Comparison of ENCODE assay signal across 8 cellular contexts in genomic region chr19:18428837-18429674, GRCh38. TPM values are rescaled to one million over a fixed set of nuclear protein-coding genes. Genes with fewer than 3 reads are reported as not detected.
A peak's percentile ranks its signal among the peaks of the same experiment; 100 is the strongest.
DNase-seq lines count a peak whose midpoint lies in the region; ATAC-seq, FAIRE-seq and TF ChIP-seq lines count a peak whose summit lies in the region.

No MANE protein-coding gene starts in this region.

- H3K4me3 ChIP-seq in fibroblast of lung (replicated peaks in 1 of 4; ENCODE audit: control extremely low read depth in 1 of 4, insufficient read depth in 1 of 4, low read depth in 3 of 4, low read length in 4 of 4) (peak overlapping the region in 2 of 4 experiments; percentile 19 to 44), suprapubic skin (peak overlapping the region; percentile 47)

- H3K36me3 ChIP-seq in fibroblast of lung (ENCODE audit: control insufficient read depth, insufficient read depth, low read length) (peaks cover 9% of the 10 kb centered on the region), suprapubic skin (no peaks in the 10 kb centered on the region)

- peak in 1 of 2 donors; percentile 1 for TF ChIP-seq CTCF in fibroblast of lung (conservative IDR thresholded peaks at IDR 0.05 in 1 of 2, IDR thresholded peaks at IDR 0.05 in 1 of 2; ENCODE audit: low read depth in 1 of 2, low read length in 2 of 2)
- TF ChIP-seq CTCF in natural killer cell (IDR thresholded peaks at IDR 0.05), result no peak
- TF ChIP-seq CTCF in suprapubic skin (IDR thresholded peaks at IDR 0.05), result no peak

- peaks cover 34% of the 10 kb centered on the region for H3K4me1 ChIP-seq in fibroblast of lung (ENCODE audit: control insufficient read depth, extremely low read depth, insufficient read depth, low read length)
- H3K4me1 ChIP-seq in suprapubic skin, result peaks cover 60% of the 10 kb centered on the region

- H3K36me3 Mint-ChIP-seq in natural killer cell, result no peaks in the 10 kb centered on the region

- H3K27ac Mint-ChIP-seq in natural killer cell, result peak overlapping the region; percentile 81 to 97

- H3K9ac ChIP-seq in fibroblast of lung (ENCODE audit: insufficient read depth, low read length), result peak overlapping the region; percentile 80

- H3K79me2 ChIP-seq in fibroblast of lung (ENCODE audit: control insufficient read depth, insufficient read depth, low read length), result peaks cover 31% of the 10 kb centered on the region

- no peaks in the 10 kb centered on the region for H3K9me3 Mint-ChIP-seq in natural killer cell

- H3K9me3 ChIP-seq in fibroblast of lung (ENCODE audit: control insufficient read depth, insufficient read depth, low read depth, low read length) (no peaks in the 10 kb centered on the region), suprapubic skin (no peaks in the 10 kb centered on the region)

- H3K4me1 Mint-ChIP-seq in natural killer cell, result peaks cover 7 to 35% of the 10 kb centered on the region in 2 donors

- no peak for TF ChIP-seq POLR2A in suprapubic skin (IDR thresholded peaks at IDR 0.05)

- no peak overlapping the region for H2AFZ ChIP-seq in fibroblast of lung (ENCODE audit: low read length)

- peak overlapping the region; percentile 61 for H3K4me3 Mint-ChIP-seq in natural killer cell

- H4K20me1 ChIP-seq in fibroblast of lung (ENCODE audit: control insufficient read depth, extremely low read depth, insufficient read depth, low read length), result no peaks in the 10 kb centered on the region

- WGBS in suprapubic skin, result no CpG with 5 or more reads among the region's 76 CpGs

- no peaks in the 10 kb centered on the region for H3K27me3 Mint-ChIP-seq in natural killer cell (ENCODE audit: low read depth in 2 of 2)

- peak overlapping the region; percentile 59 for H3K4me2 ChIP-seq in fibroblast of lung (ENCODE audit: extremely low read depth, insufficient read depth, low read length)

- peak; percentile 74 for DNase-seq in GM18507 (ENCODE audit: extremely low spot score, insufficient read length, low read depth)
- peak; percentile 73 for DNase-seq in NCI-H748 treated with DMSO at 0.1 percent for 48 hours (lab: John Stamatoyannopoulos, UW)
- DNase-seq in activated T-cell treated with anti-CD3 and anti-CD28 coated beads, Interleukin-2, amount 50 U/mL, for 48 hours, result peak; percentile 82 to 85
- DNase-seq in fibroblast of lung (ENCODE audit: low read depth in 2 of 2), result peak; percentile 79 to 82
- peak; percentile 92 for DNase-seq in natural killer cell
- DNase-seq in suprapubic skin (ENCODE audit: low spot score in 2 of 2), result peak in 1 of 2 donors; percentile 89
- DNase-seq in RKO (ENCODE audit: low spot score), result no peak

- ATAC-seq in HG03108 (IDR thresholded peaks at IDR 0.05; ENCODE audit: unreplicated experiment) (peak; percentile 42), natural killer cell (peak; percentile 79 to 89 (median 84))

- intact Hi-C loops in natural killer cell (cut with micrococcal nuclease), result no loop called here

- no peaks in the 10 kb centered on the region for H3K27me3 ChIP-seq in fibroblast of lung (ENCODE audit: control insufficient read depth, insufficient read depth, low read length)
- H3K27me3 ChIP-seq in suprapubic skin, result no peaks in the 10 kb centered on the region

- no peak for TF ChIP-seq EP300 in suprapubic skin (IDR thresholded peaks at IDR 0.05)

- H3K27ac ChIP-seq in fibroblast of lung (ENCODE audit: insufficient read depth, low read length), result peak overlapping the region; percentile 79
- peak overlapping the region; percentile 79 for H3K27ac ChIP-seq in suprapubic skin

- FAIRE-seq in GM18507 (lab: Jason Lieb, UNC), result peak; percentile 93

RNA-seq across cellular contexts. Expression of gene ISYNA1, which starts 8.9 kb away (rescaled TPM):
- total RNA-seq in fibroblast of lung, result 25.6 and 37.8 TPM in 2 replicates
- polyA plus RNA-seq in fibroblast of lung, result 8.3 and 10.3 TPM in 2 replicates
- polyA plus RNA-seq in fibroblast of lung (2012), result 21.1 and 21.6 TPM in 2 replicates
- 15.9 and 21.9 TPM in 2 replicates for polyA minus RNA-seq in fibroblast of lung (ENCODE audit: low replicate concordance)
- total RNA-seq in natural killer cell, result 10 to 100 TPM; 39.7 to 53.6 (median 40.1) TPM
- total RNA-seq in suprapubic skin, result 10 to 100 TPM in 3 of 4 donors, 1 to 10 TPM in 1; 7.9 to 27.6 (median 21.0) TPM

RNA-seq across cellular contexts. Expression of gene SSBP4, which starts 9.9 kb away (rescaled TPM):
- total RNA-seq in fibroblast of lung (58.6 and 76.5 TPM in 2 replicates), natural killer cell (100 to 1,000 TPM; 137 to 169 (median 158) TPM), suprapubic skin (10 to 100 TPM; 18.1 to 30.5 (median 27.4) TPM)
- 12.8 and 16.5 TPM in 2 replicates for polyA plus RNA-seq in fibroblast of lung
- 42.1 and 59.3 TPM in 2 replicates for polyA plus RNA-seq in fibroblast of lung (2012)
- 11.0 and 12.0 TPM in 2 replicates for polyA minus RNA-seq in fibroblast of lung (ENCODE audit: low replicate concordance)

RNA-seq across cellular contexts. Expression of gene LRRC25, which starts 31.6 kb away (rescaled TPM):
- total RNA-seq in fibroblast of lung (1.2 and 4.6 TPM in 2 replicates), natural killer cell (10 to 100 TPM in 2 of 3 donors, 1 to 10 TPM in 1; 3.9 to 28.2 (median 12.0) TPM), suprapubic skin (under 1 TPM in 3 of 4 donors, not detected in 1; 0.59 to 0.79 (median 0.73) TPM)
- polyA plus RNA-seq in fibroblast of lung, result 0.10 and 0.25 TPM in 2 replicates
- 0.08 and 0.25 TPM in 2 replicates for polyA plus RNA-seq in fibroblast of lung (2012)
- polyA minus RNA-seq in fibroblast of lung (ENCODE audit: low replicate concordance), result not detected in 2 replicates

RNA-seq across cellular contexts. Expression of gene GDF15, which starts 43.1 kb away (rescaled TPM):
- total RNA-seq in fibroblast of lung (140 and 210 TPM in 2 replicates), natural killer cell (1 to 10 TPM in 1 of 3 donors, under 1 TPM in 1, not detected in 1; 0.85 to 1.5 TPM), suprapubic skin (under 1 TPM in 3 of 4 donors, not detected in 1; 0.57 to 0.89 (median 0.86) TPM)
- polyA plus RNA-seq in fibroblast of lung, result 8.6 and 24.3 TPM in 2 replicates
- polyA plus RNA-seq in fibroblast of lung (2012), result 17.4 and 56.4 TPM in 2 replicates
- 3.7 and 10.3 TPM in 2 replicates for polyA minus RNA-seq in fibroblast of lung (ENCODE audit: low replicate concordance)
